In the genomic region with DNA sequence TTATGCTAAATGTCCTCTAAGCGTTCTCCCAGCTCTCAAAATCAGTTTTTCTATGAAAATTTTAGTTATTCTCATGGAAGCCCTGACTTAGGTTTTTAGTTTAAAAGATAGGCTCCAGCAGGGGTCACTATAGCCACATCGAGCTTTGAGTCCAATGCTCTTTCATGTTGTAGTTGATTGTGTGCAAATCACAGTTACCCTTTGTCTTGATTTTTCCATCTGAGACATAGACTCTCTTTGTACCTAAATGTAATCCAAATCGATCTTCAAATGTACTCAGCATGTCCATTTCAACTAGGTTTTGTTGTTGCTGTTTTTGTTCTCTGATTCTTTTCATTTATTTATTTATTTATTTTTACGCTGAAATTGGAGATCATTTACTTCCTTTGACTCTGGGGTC, we compare ENCODE assay signal across 8 cellular contexts. TPM values are rescaled to one million over a fixed set of nuclear protein-coding genes. Genes with fewer than 3 reads are reported as not detected.
DNase-seq lines count a peak whose midpoint lies in the region; ATAC-seq and TF ChIP-seq lines count a peak whose summit lies in the region.

No MANE protein-coding gene starts in this region.

- H3K4me1 ChIP-seq in A673 (ENCODE audit: insufficient read depth, low read length, poor library complexity, severe bottlenecking) (peaks cover 3% of the 10 kb centered on the region), ovary (ENCODE audit: insufficient read depth) (no peaks in the 10 kb centered on the region)

- peak; percentile 75 for TF ChIP-seq CTCF in A673 (conservative IDR thresholded peaks at IDR 0.05; ENCODE audit: low read depth, low read length)
- peak; percentile 66 for TF ChIP-seq CTCF in GM12865 (IDR thresholded peaks at IDR 0.05; ENCODE audit: insufficient read depth, low read depth, low read length, missing control alignments)
- TF ChIP-seq CTCF in ovary (IDR thresholded peaks at IDR 0.05): peak in 2 of 3 donors; percentile 45 to 46

- DNase-seq in A673 (ENCODE audit: low spot score) (peak; percentile 76), GM12865 (ENCODE audit: low read depth) (peak; percentile 81), NCI-H510A treated with DMSO at 0.1 percent for 48 hours (lab: John Stamatoyannopoulos, UW) (peak; percentile 69), fibroblast of the conjunctiva (ENCODE audit: low read depth) (peak; percentile 57), ovary (peak in 2 of 5 donors; percentile 15 to 24)
- peak; percentile 25 for DNase-seq in activated CD8-positive, alpha-beta memory T cell treated with anti-CD3 and anti-CD28 coated beads, Interleukin-2, amount 50 U/mL, for 4 hours

- no peaks in the 10 kb centered on the region for H3K9me3 ChIP-seq in A673 (ENCODE audit: low read depth, low read length, poor library complexity, severe bottlenecking)
- no peaks in the 10 kb centered on the region for H3K9me3 ChIP-seq in ovary

- 14 to 28% (median 15%) methylated on average over 4 of the region's 4 CpGs for WGBS in ovary, 3 donors

- POLR2A ChIA-PET in A673 (lab: Charles Lee; ENCODE audit: low non-redundant PET): no interaction called here

- ATAC-seq in HG03280 (IDR thresholded peaks at IDR 0.05; ENCODE audit: unreplicated experiment) (peak; percentile 69), GM21367 (IDR thresholded peaks at IDR 0.05; ENCODE audit: unreplicated experiment) (no peak)

- H3K4me3 ChIP-seq in A673 (ENCODE audit: low read depth, low read length, poor library complexity, severe bottlenecking) (no peak overlapping the region), GM12865 (ENCODE audit: low read depth, low read length) (no peak overlapping the region), ovary (no peak overlapping the region)

- BruUV-seq in A673 (replicated peaks; lab: Mats Ljungman, UMichigan): no TSS peak

- no peak for TF ChIP-seq EP300 in ovary (IDR thresholded peaks at IDR 0.05)

- H3K27me3 ChIP-seq in A673 (replicated peaks; ENCODE audit: insufficient read depth, low read depth, low read length, poor library complexity) (no peaks in the 10 kb centered on the region), ovary (no peaks in the 10 kb centered on the region)

- no peak for TF ChIP-seq POLR2A in ovary (IDR thresholded peaks at IDR 0.05)

- H3K27ac ChIP-seq in A673 (ENCODE audit: low read depth, low read length, poor library complexity, severe bottlenecking) (no peak overlapping the region), ovary (no peak overlapping the region)

- H3K36me3 ChIP-seq in A673 (ENCODE audit: insufficient read depth, low read length, poor library complexity, severe bottlenecking) (no peaks in the 10 kb centered on the region), ovary (no peaks in the 10 kb centered on the region)

- CTCF ChIA-PET in A673 (lab: Charles Lee): interaction anchor here (0.7 to 1.1 kb wide), 3 partner anchors 10 to 189 kb away, joined by 3 read pairs; no protein-coding TSS in a partner anchor

- intact Hi-C loops in A673 (cut with micrococcal nuclease; ENCODE audit: unreplicated experiment) (loop anchor here (1.0 to 10.0 kb wide), 5 partner anchors 188 to 716 kb away; no protein-coding TSS in a partner anchor), ovary (cut with DNase I) (loop anchor here in 1 of 4 donors (10.0 kb wide), 1 partner anchor 524 kb away; no protein-coding TSS in a partner anchor)

RNA-seq across cellular contexts. Expression of gene MSTN, which starts 26.4 kb away (rescaled TPM):
- total RNA-seq in A673 (2021) (not detected in 2 replicates), ovary (under 1 TPM in 6 of 7 donors, not detected in 1; 0.13 to 0.34 (median 0.23) TPM)
- under 1 TPM; 0.16 to 0.45 TPM for polyA plus RNA-seq in ovary
